ENCODE assay signal across 8 cellular contexts in genomic region chr18:3597159-3597977, GRCh38.
A peak's percentile ranks its signal among the peaks of the same experiment; 100 is the strongest.
DNase-seq lines count a peak whose midpoint lies in the region; ATAC-seq and TF ChIP-seq lines count a peak whose summit lies in the region.

No MANE protein-coding gene starts in this region.

- DNase-seq in cardiac septum (ENCODE audit: low spot score) (peak; percentile 39), left ventricle myocardium superior (no peak), vagina (ENCODE audit: extremely low spot score in 2 of 2) (no peak), MG63 (no peak), glomerular visceral epithelial cell (ENCODE audit: extremely low spot score) (no peak)
- no peak for DNase-seq in central memory CD8-positive, alpha-beta T cell (ENCODE audit: low spot score in 2 of 2)
- no peak for DNase-seq in naive thymus-derived CD4-positive, alpha-beta T cell

- no peaks in the 10 kb centered on the region for H3K9me3 Mint-ChIP-seq in central memory CD8-positive, alpha-beta T cell
- no peaks in the 10 kb centered on the region for H3K9me3 Mint-ChIP-seq in naive thymus-derived CD4-positive, alpha-beta T cell

- intact Hi-C loops in cardiac septum (cut with DNase I) (no loop called here), left ventricle myocardium superior (cut with micrococcal nuclease) (loop anchor here (10.0 kb wide), 1 partner anchor 323 kb away; no protein-coding TSS in a partner anchor), vagina (cut with DNase I) (no loop called here)
- intact Hi-C loops in naive thymus-derived CD4-positive, alpha-beta T cell (cut with micrococcal nuclease): loop anchor here in 1 of 2 donors (10.0 kb wide), 2 partner anchors 953 to 1023 kb away; partner anchors contain the start of genes METTL4 and NDC80

- no peak for TF ChIP-seq POLR2A in vagina (IDR thresholded peaks at IDR 0.05)

- peaks cover 31 to 40% of the 10 kb centered on the region in 2 donors for H3K4me1 ChIP-seq in naive thymus-derived CD4-positive, alpha-beta T cell (ENCODE audit: control insufficient read depth in 2 of 2, insufficient read depth in 2 of 2, low read length in 2 of 2)
- H3K4me1 ChIP-seq in vagina: peaks cover 47% of the 10 kb centered on the region

- CTCF ChIA-PET in naive thymus-derived CD4-positive, alpha-beta T cell (lab: Charles Lee): interaction anchor here (0.7 to 4.0 kb wide), 6 partner anchors 10 to 300 kb away, joined by 3 to 22 read pairs (median 5); no protein-coding TSS in a partner anchor

- POLR2A ChIA-PET in naive thymus-derived CD4-positive, alpha-beta T cell (lab: Charles Lee): interaction anchor here (0.9 to 5.8 kb wide), 6 partner anchors 8 to 336 kb away, joined by 3 to 109 read pairs (median 6); partner anchors contain the start of genes MYL12B and TGIF1

- no peaks in the 10 kb centered on the region for H3K36me3 ChIP-seq in naive thymus-derived CD4-positive, alpha-beta T cell (ENCODE audit: control insufficient read depth in 2 of 3, insufficient read depth in 3 of 3, low read length in 3 of 3)
- H3K36me3 ChIP-seq in vagina: no peaks in the 10 kb centered on the region
- H3K36me3 ChIP-seq in MG63: peaks cover 3% of the 10 kb centered on the region; the same call in 1 of the 2 replicates

- peak overlapping the region; percentile 89 for H3K27ac ChIP-seq in naive thymus-derived CD4-positive, alpha-beta T cell (ENCODE audit: low read depth, low read length)
- H3K27ac ChIP-seq in vagina: peak overlapping the region; percentile 94

- peaks cover 44% of the 10 kb centered on the region for H3K4me1 Mint-ChIP-seq in central memory CD8-positive, alpha-beta T cell
- H3K4me1 Mint-ChIP-seq in naive thymus-derived CD4-positive, alpha-beta T cell: peaks cover 33 to 58% (median 51%) of the 10 kb centered on the region in 7 donors

- no peak overlapping the region for H3K4me3 ChIP-seq in naive thymus-derived CD4-positive, alpha-beta T cell (ENCODE audit: low read length)
- H3K4me3 ChIP-seq in vagina (peak overlapping the region in 1 of 2 donors; percentile 14), MG63 (no peak overlapping the region)

- ATAC-seq in left ventricle myocardium superior: no peak
- no peak for ATAC-seq in central memory CD8-positive, alpha-beta T cell (replicated peaks; ENCODE audit: extremely low read depth, poor library complexity, severe bottlenecking)
- ATAC-seq in naive thymus-derived CD4-positive, alpha-beta T cell: no peak
- no peak for ATAC-seq in HG02623 (IDR thresholded peaks at IDR 0.05; ENCODE audit: unreplicated experiment)

- H3K36me3 Mint-ChIP-seq in central memory CD8-positive, alpha-beta T cell (ENCODE audit: insufficient read depth): peaks cover 34% of the 10 kb centered on the region
- peaks cover 0 to 26% (median 6%) of the 10 kb centered on the region in 5 donors for H3K36me3 Mint-ChIP-seq in naive thymus-derived CD4-positive, alpha-beta T cell

- H3K27me3 Mint-ChIP-seq in central memory CD8-positive, alpha-beta T cell: no peaks in the 10 kb centered on the region
- no peaks in the 10 kb centered on the region for H3K27me3 Mint-ChIP-seq in naive thymus-derived CD4-positive, alpha-beta T cell

- peak overlapping the region; percentile 89 for H3K4me3 Mint-ChIP-seq in central memory CD8-positive, alpha-beta T cell
- H3K4me3 Mint-ChIP-seq in naive thymus-derived CD4-positive, alpha-beta T cell: peak overlapping the region; percentile 9 to 97 (median 92)

- no peak for TF ChIP-seq CTCF in vagina (IDR thresholded peaks at IDR 0.05)

- H3K27me3 ChIP-seq in naive thymus-derived CD4-positive, alpha-beta T cell (ENCODE audit: control insufficient read depth in 2 of 2, insufficient read depth in 2 of 2, low read length in 2 of 2): no peaks in the 10 kb centered on the region
- H3K27me3 ChIP-seq in vagina: no peaks in the 10 kb centered on the region
- H3K27me3 ChIP-seq in MG63: no peaks in the 10 kb centered on the region

- peak overlapping the region; percentile 95 for H3K27ac Mint-ChIP-seq in central memory CD8-positive, alpha-beta T cell (ENCODE audit: low read depth)
- H3K27ac Mint-ChIP-seq in naive thymus-derived CD4-positive, alpha-beta T cell: peak overlapping the region; percentile 77 to 100 (median 99)

- H3K9me3 ChIP-seq in naive thymus-derived CD4-positive, alpha-beta T cell (ENCODE audit: control insufficient read depth in 2 of 3, low read length in 3 of 3): no peaks in the 10 kb centered on the region
- H3K9me3 ChIP-seq in vagina (no peaks in the 10 kb centered on the region), MG63 (no peaks in the 10 kb centered on the region)
